ENCODE assay signal across 19 cellular contexts in genomic region chr11:33976351-33977199, GRCh38.
DNase-seq lines count a peak whose midpoint lies in the region; ATAC-seq, FAIRE-seq and TF ChIP-seq lines count a peak whose summit lies in the region.
"Had no signal": no experiment of that assay in that cellular context is flagged by ENCODE, and none has a peak within 500 bp of the region (broad histone marks: within the 10 kb centered on the region; RNA-seq: fewer than 3 reads in every experiment).

No MANE protein-coding gene starts in this region.

- H4K20me1 ChIP-seq in K562 (replicated peaks; ENCODE audit: control insufficient read depth, insufficient read depth, low read length), result no peaks in the 10 kb centered on the region; the same call in 1 of the 2 replicates

- no peak overlapping the region for H3K4me2 ChIP-seq in K562 (ENCODE audit: insufficient read depth, low read length)

- H3K9me1 ChIP-seq in K562 (ENCODE audit: control insufficient read depth, insufficient read depth, low read length), result no peaks in the 10 kb centered on the region

- intact Hi-C loops in K562 (cut with micrococcal nuclease), result no loop called here
- intact Hi-C loops in testis (cut with DNase I; ENCODE audit: low total_unique reads), result no loop called here

- TF ChIP-seq RAD21 in K562 (CRISPR knock-in tag; conservative IDR thresholded peaks at IDR 0.05 in 1 of 2, IDR thresholded peaks at IDR 0.05 in 1 of 2), result no peak

- in situ Hi-C loops in K562 (cut with MboI), result no loop called here

- H3K4me1 ChIP-seq in K562 (replicated peaks in 1 of 2; ENCODE audit: control insufficient read depth in 2 of 2, insufficient read depth in 2 of 2, low read length in 2 of 2) (no peaks in the 10 kb centered on the region; a peak in 1 of 5 replicates), testis (no peaks in the 10 kb centered on the region), SJCRH30 (no peaks in the 10 kb centered on the region)
- H3K4me1 ChIP-seq: Caco-2, right lobe of liver had no signal

- DNase-seq in AG08395 (ENCODE audit: low spot score) (peak; percentile 60), MV-4-11 (lab: John Stamatoyannopoulos, UW) (peak; percentile 67), K562 (ENCODE audit: extremely low read depth in 1 of 4, low spot score in 3 of 4) (no peak), myocyte (ENCODE audit: low read depth) (peak; percentile 6), testis (no peak), SJCRH30 (no peak)
- DNase-seq: activated CD4-positive, alpha-beta T cell treated with anti-CD3 and anti-CD28 coated beads, Interleukin-2, amount 50 U/mL, for 48 hours; activated T-cell treated with anti-CD3 and anti-CD28 coated beads, Interleukin-2, amount 50 U/mL, for 4 hours; Caco-2; caudate nucleus; effector CD8-positive, alpha-beta T cell; KBM-7; NCI-H146; NCI-H2227 treated with DMSO at 0.1 percent for 48 hours; right lobe of liver; stimulated activated CD4-positive, alpha-beta T cell treated with anti-CD3 and anti-CD28 coated beads, Interleukin-4, amount 100 ng/mL, for 1 hour had no signal

- POLR2A ChIA-PET in K562 (lab: Yijun Ruan, JAX), result interaction anchor here (0.8 kb wide), 1 partner anchor 91 kb away, joined by 3 read pairs; no protein-coding TSS in a partner anchor

- H3K36me3 ChIP-seq in K562 (ENCODE audit: control insufficient read depth, insufficient read depth, low read length) (no peaks in the 10 kb centered on the region), testis (ENCODE audit: low read depth, missing control alignments) (no peaks in the 10 kb centered on the region), SJCRH30 (no peaks in the 10 kb centered on the region)
- H3K36me3 ChIP-seq: right lobe of liver had no signal

- no peak for FAIRE-seq in K562 (lab: Jason Lieb, UNC)
- FAIRE-seq: G401.6 had no signal

- H3K27ac ChIP-seq in K562 (ENCODE audit: extremely low read depth, low read depth, low read length), result no peak overlapping the region
- H3K27ac ChIP-seq in testis, result no peak overlapping the region
- no peak overlapping the region for H3K27ac ChIP-seq in SJCRH30
- H3K27ac ChIP-seq: right lobe of liver had no signal

- WGBS in K562 (ENCODE audit: insufficient coverage, low coverage, missing lambda C conversion rate), result 62% methylated on average over 7 of the region's 7 CpGs
- WGBS in testis, 2 donors, result 91 to 93% methylated on average over 7 of the region's 7 CpGs

- no TSS peak for BruUV-seq in K562 (replicated peaks; lab: Mats Ljungman, UMichigan)

- H2AFZ ChIP-seq in K562 (ENCODE audit: low read depth, low read length), result 0 out of 2 replicates have a peak overlapping the region, but pooled peaks have one; percentile 24

- no peaks in the 10 kb centered on the region for H3K79me2 ChIP-seq in K562 (ENCODE audit: control insufficient read depth, insufficient read depth, low read length)

- H3K9me3 ChIP-seq in K562 (replicated peaks; ENCODE audit: control insufficient read depth, insufficient read depth, low read depth, low read length) (no peaks in the 10 kb centered on the region), testis (no peaks in the 10 kb centered on the region), SJCRH30 (replicated peaks) (no peaks in the 10 kb centered on the region)
- H3K9me3 ChIP-seq: Caco-2, right lobe of liver had no signal

- TF ChIP-seq CTCF in K562 (IDR thresholded peaks at IDR 0.05 in 2 of 3, conservative IDR thresholded peaks at IDR 0.05 in 1 of 3; ENCODE audit: insufficient read depth in 2 of 3, low read depth in 1 of 3, low read length in 3 of 3) (no peak), testis (IDR thresholded peaks at IDR 0.05) (no peak)

- TF ChIP-seq EP300 in K562 (IDR thresholded peaks at IDR 0.05; ENCODE audit: low read length), result no peak

- CTCF ChIA-PET in K562 (lab: Yijun Ruan, JAX; ENCODE audit: low intra/inter-chr PET ratio), result interaction anchor here (1.2 kb wide), 1 partner anchor 382 kb away, joined by 3 read pairs; no protein-coding TSS in a partner anchor

- ATAC-seq in K562 (no peak; the same call in 2 of the 3 replicates), GM21367 (IDR thresholded peaks at IDR 0.05; ENCODE audit: unreplicated experiment) (no peak), GM18909 (IDR thresholded peaks at IDR 0.05; ENCODE audit: poor library complexity, unreplicated experiment) (no peak)
- ATAC-seq: activated T-cell treated with anti-CD3 and anti-CD28 coated beads, Interleukin-2, amount 50 U/mL, for 4 hours; right lobe of liver had no signal

- H3K4me3 ChIP-seq in K562 (no peak overlapping the region), testis (no peak overlapping the region), SJCRH30 (no peak overlapping the region)
- H3K4me3 ChIP-seq: right lobe of liver had no signal

- no peak overlapping the region for H3K9ac ChIP-seq in K562 (ENCODE audit: insufficient read depth in 1 of 2, low read depth in 2 of 2, low read length in 2 of 2)

- TF ChIP-seq POLR2A in K562 (conservative IDR thresholded peaks at IDR 0.05) (no peak), testis (IDR thresholded peaks at IDR 0.05) (no peak)

- H3K27me3 ChIP-seq in K562 (ENCODE audit: control insufficient read depth in 2 of 2, insufficient read depth in 2 of 2, low read length in 2 of 2) (no peaks in the 10 kb centered on the region), testis (no peaks in the 10 kb centered on the region), SJCRH30 (no peaks in the 10 kb centered on the region)
- H3K27me3 ChIP-seq: right lobe of liver had no signal

TF ChIP-seq in K562, 482 proteins besides CTCF, POLR2A, EP300 and RAD21:
- TF ChIP-seq MAFG (tag; conservative IDR thresholded peaks at IDR 0.05) (no peak), ZNF589 (CRISPR knock-in tag; IDR thresholded peaks at IDR 0.05; ENCODE audit: low read depth) (no peak), ZNF3 (CRISPR knock-in tag; IDR thresholded peaks at IDR 0.05) (no peak)

Comparison
In these comparisons a context has a peak if more than half of its experiments do, and no peak if none do; other contexts are left out.
1. DNase-seq: peak in AG08395 (single experiment), MV-4-11 (single experiment) and myocyte (single experiment); none in K562 (0 of 4), testis (single experiment) and SJCRH30 (0 of 2).